ENCODE assay signal across 1 cellular context in the genomic region with DNA sequence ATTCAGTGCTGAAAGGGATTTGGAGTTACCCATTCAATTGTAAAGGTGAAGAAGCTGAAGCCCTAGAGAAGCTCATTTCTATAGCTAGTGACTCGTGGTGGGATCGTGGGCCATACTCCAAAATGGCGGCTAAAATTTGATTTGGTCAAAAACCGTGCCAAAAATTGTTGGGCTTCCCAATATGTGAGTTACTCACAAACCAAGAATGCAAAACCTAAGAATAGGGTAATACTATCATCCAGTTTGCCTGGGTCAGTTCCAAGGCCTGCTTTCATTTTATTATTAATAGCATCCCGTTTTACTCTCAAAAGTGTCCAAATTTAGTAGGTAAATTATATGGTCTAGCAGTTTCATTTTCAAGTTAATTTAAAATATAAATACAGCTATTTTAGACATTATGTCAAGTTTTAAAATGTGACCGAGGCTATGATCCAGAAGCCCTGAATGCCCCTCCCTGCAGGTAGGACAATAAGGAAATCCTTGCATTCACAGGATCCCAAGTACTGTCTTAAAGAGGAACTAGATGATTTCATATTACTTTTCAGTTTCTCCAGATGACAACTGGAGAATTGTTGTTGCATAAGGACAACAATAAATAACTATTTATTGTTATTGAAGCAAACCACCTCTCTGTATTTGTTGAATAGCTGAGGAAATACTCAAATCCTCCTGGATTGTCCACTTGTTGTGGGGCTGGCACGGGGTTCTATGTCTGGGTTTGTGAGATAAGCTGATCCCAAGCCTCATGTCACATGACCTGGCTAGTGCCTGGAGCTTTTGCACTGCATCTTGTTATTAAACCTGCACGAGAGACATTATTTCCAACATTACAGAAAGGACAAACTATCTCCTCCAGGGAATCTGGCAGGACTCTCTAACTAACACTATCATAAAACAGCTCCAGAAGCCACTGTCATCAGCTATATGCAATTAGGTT.
TF ChIP-seq lines count a peak whose summit lies in the region.

No MANE protein-coding gene starts in this region.

TF ChIP-seq in SK-N-SH, 30 proteins besides CTCF, POLR2A, EP300 and RAD21 (continued from another document):
- TF ChIP-seq REST (IDR thresholded peaks at IDR 0.05; ENCODE audit: low read depth, low read length), result no peak
- peak; percentile 22; the same call in 1 of the 2 replicates for TF ChIP-seq YY1 (IDR thresholded peaks at IDR 0.05; ENCODE audit: low read depth)
- TF ChIP-seq USF2 (IDR thresholded peaks at IDR 0.05; ENCODE audit: borderline replicate concordance, low read depth, low read length), result no peak
- no peak for TF ChIP-seq EZH2phosphoT487 (IDR thresholded peaks at IDR 0.05; ENCODE audit: borderline replicate concordance, low read depth)
- no peak for TF ChIP-seq FOXM1 (IDR thresholded peaks at IDR 0.05; ENCODE audit: low read depth)
TF ChIP-seq in SK-N-SH: peak in this region for 1.
